ENCODE assay signal across 8 cellular contexts in genomic region chr6:33346972-33347371, GRCh38. TPM values are rescaled to one million over a fixed set of nuclear protein-coding genes. Genes with fewer than 3 reads are reported as not detected.
A peak's percentile ranks its signal among the peaks of the same experiment; 100 is the strongest.
DNase-seq lines count a peak whose midpoint lies in the region; ATAC-seq and TF ChIP-seq lines count a peak whose summit lies in the region.
"Not testable (repeated sequence)": the region's sequence is repeated elsewhere in the genome, so short reads cannot be mapped to it uniquely, and the experiment has no call there.

No MANE protein-coding gene starts in this region.

- POLR2A ChIA-PET in CD8-positive, alpha-beta memory T cell (lab: Charles Lee); IMR-90 (lab: Charles Lee; ENCODE audit: unreplicated experiment); activated naive CD8-positive, alpha-beta T cell treated with anti-CD3 and anti-CD28 coated beads, Interleukin-2, amount 10 ng/mL, durations not matched to agents 7 days and 5 days (lab: Charles Lee): not testable (repeated sequence)
- POLR2A ChIA-PET in naive thymus-derived CD4-positive, alpha-beta T cell (lab: Charles Lee) = interaction anchor here (1.5 to 3.9 kb wide), 3 partner anchors 35 to 76 kb away, joined by 4 to 47 read pairs (median 8); partner anchors contain the start of genes RPS18, TAPBP and VPS52

- H4K91ac ChIP-seq in IMR-90 (ENCODE audit: insufficient read depth, low read depth, low read length) = not testable (repeated sequence)

- ATAC-seq in IMR-90 (ENCODE audit: low read depth) = peak; percentile 61
- not testable (repeated sequence) for ATAC-seq in activated naive CD8-positive, alpha-beta T cell treated with anti-CD3 and anti-CD28 coated beads, Interleukin-2, amount 10 ng/mL, durations not matched to agents 7 days and 5 days (ENCODE audit: low read depth); naive thymus-derived CD4-positive, alpha-beta T cell

- not testable (repeated sequence) for H3K27me3 Mint-ChIP-seq in CD8-positive, alpha-beta memory T cell; T-helper 2 cell treated with Interferon-gamma antibody and Interleukin-4, amounts not matched to agents 5 μg/mL and 100 μg/mL, for 36 hours (ENCODE audit: low read depth); activated naive CD8-positive, alpha-beta T cell treated with anti-CD3 and anti-CD28 coated beads, Interleukin-2, amount 10 ng/mL, durations not matched to agents 7 days and 5 days; naive thymus-derived CD4-positive, alpha-beta T cell

- H3K4me1 ChIP-seq in CD8-positive, alpha-beta memory T cell (ENCODE audit: insufficient read depth, low read length) = peaks cover 34% of the 10 kb centered on the region
- not testable (repeated sequence) for H3K4me1 ChIP-seq in IMR-90 (ENCODE audit: control insufficient read depth, insufficient read depth, low read length)
- peaks cover 21 to 32% of the 10 kb centered on the region in 2 donors for H3K4me1 ChIP-seq in naive thymus-derived CD4-positive, alpha-beta T cell (ENCODE audit: control insufficient read depth in 2 of 2, insufficient read depth in 2 of 2, low read length in 2 of 2)

- not testable (repeated sequence) for DNase-seq in CD8-positive, alpha-beta memory T cell; T-helper 2 cell treated with Interferon-gamma antibody and Interleukin-4, amounts not matched to agents 5 μg/mL and 100 μg/mL, for 36 hours (ENCODE audit: low spot score); activated naive CD8-positive, alpha-beta T cell treated with anti-CD3 and anti-CD28 coated beads, Interleukin-2, amount 10 ng/mL, durations not matched to agents 7 days and 5 days; naive thymus-derived CD4-positive, alpha-beta T cell
- DNase-seq in IMR-90 (peak; percentile 58), choroid plexus epithelial cell (ENCODE audit: low read depth) (peak; percentile 32), fibroblast of villous mesenchyme (ENCODE audit: low read depth) (peak; percentile 48), stromal cell of bone marrow (ENCODE audit: low read depth) (peak; percentile 48)

- not testable (repeated sequence) for TF ChIP-seq CTCF in IMR-90 (conservative IDR thresholded peaks at IDR 0.05; ENCODE audit: low read depth, low read length); choroid plexus epithelial cell (conservative IDR thresholded peaks at IDR 0.05; ENCODE audit: low read depth, low read length); fibroblast of villous mesenchyme (IDR thresholded peaks at IDR 0.05; ENCODE audit: insufficient read depth, low read depth, low read length)

- H3K4me1 Mint-ChIP-seq in CD8-positive, alpha-beta memory T cell = peaks cover 39 to 41% (median 39%) of the 10 kb centered on the region in 3 donors
- H3K4me1 Mint-ChIP-seq in T-helper 2 cell treated with Interferon-gamma antibody and Interleukin-4, amounts not matched to agents 5 μg/mL and 100 μg/mL, for 36 hours (ENCODE audit: low read depth) = peaks cover 22% of the 10 kb centered on the region
- H3K4me1 Mint-ChIP-seq in activated naive CD8-positive, alpha-beta T cell treated with anti-CD3 and anti-CD28 coated beads, Interleukin-2, amount 10 ng/mL, durations not matched to agents 7 days and 5 days = peaks cover 26% of the 10 kb centered on the region
- H3K4me1 Mint-ChIP-seq in naive thymus-derived CD4-positive, alpha-beta T cell = peaks cover 14 to 47% (median 36%) of the 10 kb centered on the region in 7 donors

- CTCF ChIA-PET in CD8-positive, alpha-beta memory T cell (lab: Charles Lee) = interaction anchor here (3.8 to 4.1 kb wide), 2 partner anchors 29 to 46 kb away, joined by 35 to 52 read pairs; partner anchors contain the start of genes RGL2 and ZBTB22
- CTCF ChIA-PET in IMR-90 (lab: Yijun Ruan, JAX) = not testable (repeated sequence)
- CTCF ChIA-PET in naive thymus-derived CD4-positive, alpha-beta T cell (lab: Charles Lee) = interaction anchor here (0.6 to 1.1 kb wide), 2 partner anchors 30 to 46 kb away, joined by 3 read pairs; no protein-coding TSS in a partner anchor

- not testable (repeated sequence) for H3K9ac ChIP-seq in IMR-90 (ENCODE audit: low read depth, low read length)

- not testable (repeated sequence) for H3K79me1 ChIP-seq in IMR-90 (ENCODE audit: low read depth in 1 of 2, low read length in 2 of 2)

- in situ Hi-C loops in IMR-90 (cut with MboI; ENCODE audit: low sequenced_read_pairs) = not testable (repeated sequence)

- not testable (repeated sequence) for H2AFZ ChIP-seq in IMR-90 (replicated peaks; ENCODE audit: low read length, poor library complexity)

- 51% methylated on average over 4 of the region's 5 CpGs; no CpG with 5 or more reads in 1 of the 2 experiments for WGBS in IMR-90 (ENCODE audit: extremely low coverage in 2 of 2, insufficient read length in 1 of 2), 2 experiments

- not testable (repeated sequence) for H3K9me1 ChIP-seq in IMR-90 (ENCODE audit: insufficient read depth, low read length)

- H3K27ac Mint-ChIP-seq in CD8-positive, alpha-beta memory T cell = peak overlapping the region in 5 of 8 donors; percentile 8 to 90 (median 74)
- not testable (repeated sequence) for H3K27ac Mint-ChIP-seq in T-helper 2 cell treated with Interferon-gamma antibody and Interleukin-4, amounts not matched to agents 5 μg/mL and 100 μg/mL, for 36 hours
- H3K27ac Mint-ChIP-seq in activated naive CD8-positive, alpha-beta T cell treated with anti-CD3 and anti-CD28 coated beads, Interleukin-2, amount 10 ng/mL, durations not matched to agents 7 days and 5 days = peak overlapping the region; percentile 41
- peak overlapping the region in 6 of 9 donors; percentile 54 to 80 (median 64) for H3K27ac Mint-ChIP-seq in naive thymus-derived CD4-positive, alpha-beta T cell

- H2BK15ac ChIP-seq in IMR-90 (ENCODE audit: low read depth, low read length) = not testable (repeated sequence)

- H4K5ac ChIP-seq in IMR-90 (ENCODE audit: low read depth, low read length) = not testable (repeated sequence)

- H2AK9ac ChIP-seq in IMR-90 (replicated peaks; ENCODE audit: low read depth, low read length, poor library complexity) = not testable (repeated sequence)

- not testable (repeated sequence) for H3K9me3 ChIP-seq in CD8-positive, alpha-beta memory T cell (ENCODE audit: low read length); IMR-90 (ENCODE audit: control insufficient read depth, insufficient read depth, low read length); naive thymus-derived CD4-positive, alpha-beta T cell (ENCODE audit: control insufficient read depth in 2 of 3, low read length in 3 of 3)

- not testable (repeated sequence) for H3K14ac ChIP-seq in IMR-90 (replicated peaks; ENCODE audit: low read depth, low read length)

- H3K23ac ChIP-seq in IMR-90 (ENCODE audit: low read depth, low read length) = not testable (repeated sequence)

- not testable (repeated sequence) for H4K20me1 ChIP-seq in IMR-90 (ENCODE audit: insufficient read depth, low read length)

- not testable (repeated sequence) for H2AK5ac ChIP-seq in IMR-90 (ENCODE audit: low read depth, low read length)

- TF ChIP-seq RAD21 in IMR-90 (IDR thresholded peaks at IDR 0.05; ENCODE audit: low read length) = not testable (repeated sequence)

- H2BK20ac ChIP-seq in IMR-90 (ENCODE audit: low read depth, low read length) = not testable (repeated sequence)

- H3K27ac ChIP-seq in CD8-positive, alpha-beta memory T cell (ENCODE audit: low read depth, low read length); IMR-90 (ENCODE audit: insufficient read depth, low read length); naive thymus-derived CD4-positive, alpha-beta T cell (ENCODE audit: low read depth, low read length): not testable (repeated sequence)

- not testable (repeated sequence) for TF ChIP-seq POLR2A in IMR-90 (IDR thresholded peaks at IDR 0.05; ENCODE audit: low read depth, low read length)

- H3K18ac ChIP-seq in IMR-90 (ENCODE audit: low read depth, low read length) = not testable (repeated sequence)

- not testable (repeated sequence) for BruUV-seq in IMR-90 (replicated peaks; lab: Mats Ljungman, UMichigan)

- not testable (repeated sequence) for H3K4me3 ChIP-seq in CD8-positive, alpha-beta memory T cell (ENCODE audit: low read length); IMR-90 (ENCODE audit: insufficient read depth, low read depth, low read length); choroid plexus epithelial cell (ENCODE audit: low read depth, low read length); fibroblast of villous mesenchyme (ENCODE audit: low read depth, low read length); naive thymus-derived CD4-positive, alpha-beta T cell (ENCODE audit: low read length)

- H3K4me3 Mint-ChIP-seq in CD8-positive, alpha-beta memory T cell; activated naive CD8-positive, alpha-beta T cell treated with anti-CD3 and anti-CD28 coated beads, Interleukin-2, amount 10 ng/mL, durations not matched to agents 7 days and 5 days: not testable (repeated sequence)
- peak overlapping the region; percentile 2 for H3K4me3 Mint-ChIP-seq in T-helper 2 cell treated with Interferon-gamma antibody and Interleukin-4, amounts not matched to agents 5 μg/mL and 100 μg/mL, for 36 hours
- peak overlapping the region in 1 of 10 donors; percentile 26 for H3K4me3 Mint-ChIP-seq in naive thymus-derived CD4-positive, alpha-beta T cell

- H3K56ac ChIP-seq in IMR-90 (ENCODE audit: extremely low read depth, insufficient read depth, low read length) = not testable (repeated sequence)

- not testable (repeated sequence) for H2BK5ac ChIP-seq in IMR-90 (ENCODE audit: low read depth, low read length, poor library complexity, severe bottlenecking)

- H3K9me3 Mint-ChIP-seq in CD8-positive, alpha-beta memory T cell; T-helper 2 cell treated with Interferon-gamma antibody and Interleukin-4, amounts not matched to agents 5 μg/mL and 100 μg/mL, for 36 hours; activated naive CD8-positive, alpha-beta T cell treated with anti-CD3 and anti-CD28 coated beads, Interleukin-2, amount 10 ng/mL, durations not matched to agents 7 days and 5 days; naive thymus-derived CD4-positive, alpha-beta T cell: not testable (repeated sequence)

- not testable (repeated sequence) for H3K36me3 Mint-ChIP-seq in CD8-positive, alpha-beta memory T cell; T-helper 2 cell treated with Interferon-gamma antibody and Interleukin-4, amounts not matched to agents 5 μg/mL and 100 μg/mL, for 36 hours (ENCODE audit: low read depth); activated naive CD8-positive, alpha-beta T cell treated with anti-CD3 and anti-CD28 coated beads, Interleukin-2, amount 10 ng/mL, durations not matched to agents 7 days and 5 days; naive thymus-derived CD4-positive, alpha-beta T cell

- dilution Hi-C loops in IMR-90 (cut with HindIII; ENCODE audit: low sequenced_read_pairs, unreplicated experiment) = not testable (repeated sequence)

- not testable (repeated sequence) for H4K8ac ChIP-seq in IMR-90 (ENCODE audit: low read depth in 2 of 2, low read length in 2 of 2)

- not testable (repeated sequence) for H3K36me3 ChIP-seq in CD8-positive, alpha-beta memory T cell (ENCODE audit: insufficient read depth, low read length); IMR-90 (ENCODE audit: control insufficient read depth, insufficient read depth, low read length); naive thymus-derived CD4-positive, alpha-beta T cell (ENCODE audit: control insufficient read depth in 2 of 3, insufficient read depth in 3 of 3, low read length in 3 of 3)

- not testable (repeated sequence) for H2BK120ac ChIP-seq in IMR-90 (ENCODE audit: low read depth, low read length)

- H3K4me2 ChIP-seq in IMR-90 (ENCODE audit: low read depth, low read length) = not testable (repeated sequence)

- H3K27me3 ChIP-seq in CD8-positive, alpha-beta memory T cell (ENCODE audit: insufficient read depth, low read length, poor library complexity, severe bottlenecking); IMR-90 (ENCODE audit: control insufficient read depth, insufficient read depth, low read length); naive thymus-derived CD4-positive, alpha-beta T cell (ENCODE audit: control insufficient read depth in 2 of 2, insufficient read depth in 2 of 2, low read length in 2 of 2): not testable (repeated sequence)

- not testable (repeated sequence) for H3K4ac ChIP-seq in IMR-90 (ENCODE audit: low read depth, low read length)

- intact Hi-C loops in IMR-90 (cut with micrococcal nuclease); naive thymus-derived CD4-positive, alpha-beta T cell (cut with micrococcal nuclease): not testable (repeated sequence)

RNA-seq across cellular contexts. Expression of gene DAXX, which starts 24.2 kb away (rescaled TPM):
- total RNA-seq in CD8-positive, alpha-beta memory T cell = 100 to 1,000 TPM in 1 of 2 experiments, 10 to 100 TPM in 1; 88.2 to 106 TPM
- 152 TPM for polyA plus RNA-seq in CD8-positive, alpha-beta memory T cell
- total RNA-seq in IMR-90 (2012; rRNA removed) (77.8 and 92.2 TPM in 2 replicates), fibroblast of villous mesenchyme (39.6 and 58.7 TPM in 2 replicates)
- polyA plus RNA-seq in IMR-90 (2012; rRNA removed) = 75.9 and 87.2 TPM in 2 replicates
- polyA plus RNA-seq in IMR-90 (2012; cell fraction: cytosol; rRNA removed) = 43.8 and 49.9 TPM in 2 replicates
- 62.3 and 79.7 TPM in 2 replicates for polyA plus RNA-seq in IMR-90 (2012; cell fraction: nucleus; rRNA removed; ENCODE audit: low replicate concordance)
- 100 to 1,000 TPM; 108 to 117 TPM for total RNA-seq in activated naive CD8-positive, alpha-beta T cell treated with anti-CD3 and anti-CD28 coated beads, Interleukin-2, amount 10 ng/mL, durations not matched to agents 7 days and 5 days
- 10 to 100 TPM; 36.4 to 81.6 (median 79.6) TPM for total RNA-seq in naive thymus-derived CD4-positive, alpha-beta T cell
- 100 to 1,000 TPM in 1 of 2 donors, 10 to 100 TPM in 1; 69.4 to 133 TPM for polyA plus RNA-seq in naive thymus-derived CD4-positive, alpha-beta T cell

RNA-seq across cellular contexts. Expression of gene ZBTB22, which starts 29.4 kb away (rescaled TPM):
- total RNA-seq in CD8-positive, alpha-beta memory T cell = 1 to 10 TPM; 6.9 to 7.8 TPM
- 12.7 TPM for polyA plus RNA-seq in CD8-positive, alpha-beta memory T cell
- total RNA-seq in IMR-90 (2012; rRNA removed) (5.8 and 6.8 TPM in 2 replicates), fibroblast of villous mesenchyme (14.8 and 16.0 TPM in 2 replicates)
- polyA plus RNA-seq in IMR-90 (2012; rRNA removed) = 12.7 and 13.0 TPM in 2 replicates
- 6.9 and 17.4 TPM in 2 replicates for polyA plus RNA-seq in IMR-90 (2012; cell fraction: cytosol; rRNA removed)
- polyA plus RNA-seq in IMR-90 (2012; cell fraction: nucleus; rRNA removed; ENCODE audit: low replicate concordance) = 10.1 and 18.2 TPM in 2 replicates
- total RNA-seq in activated naive CD8-positive, alpha-beta T cell treated with anti-CD3 and anti-CD28 coated beads, Interleukin-2, amount 10 ng/mL, durations not matched to agents 7 days and 5 days = 10 to 100 TPM; 20.9 to 24.5 TPM
- 10 to 100 TPM; 15.5 to 30.1 (median 20.5) TPM for total RNA-seq in naive thymus-derived CD4-positive, alpha-beta T cell
- 10 to 100 TPM; 15.6 TPM for polyA plus RNA-seq in naive thymus-derived CD4-positive, alpha-beta T cell

RNA-seq across cellular contexts. Expression of gene TAPBP, which starts 33.1 kb away (rescaled TPM):
- 100 to 1,000 TPM; 211 to 213 TPM for total RNA-seq in CD8-positive, alpha-beta memory T cell
- 500 TPM for polyA plus RNA-seq in CD8-positive, alpha-beta memory T cell
- total RNA-seq in IMR-90 (2012; rRNA removed) (12.5 and 13.1 TPM in 2 replicates), fibroblast of villous mesenchyme (125 and 132 TPM in 2 replicates)
- 62.5 and 63.3 TPM in 2 replicates for polyA plus RNA-seq in IMR-90 (2012; rRNA removed)
- 57.3 and 109 TPM in 2 replicates for polyA plus RNA-seq in IMR-90 (2012; cell fraction: cytosol; rRNA removed)
- 111 and 160 TPM in 2 replicates for polyA plus RNA-seq in IMR-90 (2012; cell fraction: nucleus; rRNA removed; ENCODE audit: low replicate concordance)
- 100 to 1,000 TPM; 250 to 257 TPM for total RNA-seq in activated naive CD8-positive, alpha-beta T cell treated with anti-CD3 and anti-CD28 coated beads, Interleukin-2, amount 10 ng/mL, durations not matched to agents 7 days and 5 days
- 100 to 1,000 TPM; 196 to 386 (median 240) TPM for total RNA-seq in naive thymus-derived CD4-positive, alpha-beta T cell
- polyA plus RNA-seq in naive thymus-derived CD4-positive, alpha-beta T cell = 100 to 1,000 TPM; 296 to 334 TPM

RNA-seq across cellular contexts. Expression of gene KIFC1, which starts 44.7 kb away (rescaled TPM):
- total RNA-seq in CD8-positive, alpha-beta memory T cell = 10 to 100 TPM; 51.6 to 52.7 TPM
- polyA plus RNA-seq in CD8-positive, alpha-beta memory T cell = 0.39 TPM
- total RNA-seq in IMR-90 (2012; rRNA removed) (33.9 and 35.3 TPM in 2 replicates), fibroblast of villous mesenchyme (20.0 and 34.5 TPM in 2 replicates)
- polyA plus RNA-seq in IMR-90 (2012; rRNA removed) = 40.6 and 41.9 TPM in 2 replicates
- polyA plus RNA-seq in IMR-90 (2012; cell fraction: cytosol; rRNA removed) = 20.3 and 20.6 TPM in 2 replicates
- 33.6 and 50.3 TPM in 2 replicates for polyA plus RNA-seq in IMR-90 (2012; cell fraction: nucleus; rRNA removed; ENCODE audit: low replicate concordance)
- 100 to 1,000 TPM; 117 to 127 TPM for total RNA-seq in activated naive CD8-positive, alpha-beta T cell treated with anti-CD3 and anti-CD28 coated beads, Interleukin-2, amount 10 ng/mL, durations not matched to agents 7 days and 5 days
- total RNA-seq in naive thymus-derived CD4-positive, alpha-beta T cell = 10 to 100 TPM in 1 of 5 experiments, 1 to 10 TPM in 3, under 1 TPM in 1; 0.65 to 87.9 (median 1.6) TPM
- under 1 TPM; 0.18 to 0.92 TPM for polyA plus RNA-seq in naive thymus-derived CD4-positive, alpha-beta T cell

RNA-seq across cellular contexts. Expression of gene RGL2, which starts 48.2 kb away (rescaled TPM):
- 10 to 100 TPM; 20.5 to 22.9 TPM for total RNA-seq in CD8-positive, alpha-beta memory T cell
- polyA plus RNA-seq in CD8-positive, alpha-beta memory T cell = 10.4 TPM
- total RNA-seq in IMR-90 (2012; rRNA removed) (4.1 and 4.4 TPM in 2 replicates), fibroblast of villous mesenchyme (13.0 and 23.2 TPM in 2 replicates)
- 26.9 TPM in 2 replicates for polyA plus RNA-seq in IMR-90 (2012; rRNA removed)
- 15.3 and 19.7 TPM in 2 replicates for polyA plus RNA-seq in IMR-90 (2012; cell fraction: cytosol; rRNA removed)
- 198 and 258 TPM in 2 replicates for polyA plus RNA-seq in IMR-90 (2012; cell fraction: nucleus; rRNA removed; ENCODE audit: low replicate concordance)
- 10 to 100 TPM; 65.4 to 65.5 TPM for total RNA-seq in activated naive CD8-positive, alpha-beta T cell treated with anti-CD3 and anti-CD28 coated beads, Interleukin-2, amount 10 ng/mL, durations not matched to agents 7 days and 5 days
- 10 to 100 TPM; 45.7 to 76.8 (median 67.4) TPM for total RNA-seq in naive thymus-derived CD4-positive, alpha-beta T cell
- 10 to 100 TPM in 1 of 2 donors, 1 to 10 TPM in 1; 4.1 to 11.5 TPM for polyA plus RNA-seq in naive thymus-derived CD4-positive, alpha-beta T cell
